ENCODE assay signal across 8 cellular contexts in genomic region chr5:29769474-29769873, GRCh38.
"Had no signal": no experiment of that assay in that cellular context is flagged by ENCODE, and none has a peak within 500 bp of the region (broad histone marks: within the 10 kb centered on the region; RNA-seq: fewer than 3 reads in every experiment).

No MANE protein-coding gene starts in this region.

- DNase-seq: GDM1, GF-D8 had no signal

- FAIRE-seq: G401.6, GM12878, GM12891, GM12892, GM18507, GM19239 had no signal

- H3K4me3 ChIP-seq: GM12878 had no signal

- ATAC-seq: GM12878 had no signal
